In the genomic region with DNA sequence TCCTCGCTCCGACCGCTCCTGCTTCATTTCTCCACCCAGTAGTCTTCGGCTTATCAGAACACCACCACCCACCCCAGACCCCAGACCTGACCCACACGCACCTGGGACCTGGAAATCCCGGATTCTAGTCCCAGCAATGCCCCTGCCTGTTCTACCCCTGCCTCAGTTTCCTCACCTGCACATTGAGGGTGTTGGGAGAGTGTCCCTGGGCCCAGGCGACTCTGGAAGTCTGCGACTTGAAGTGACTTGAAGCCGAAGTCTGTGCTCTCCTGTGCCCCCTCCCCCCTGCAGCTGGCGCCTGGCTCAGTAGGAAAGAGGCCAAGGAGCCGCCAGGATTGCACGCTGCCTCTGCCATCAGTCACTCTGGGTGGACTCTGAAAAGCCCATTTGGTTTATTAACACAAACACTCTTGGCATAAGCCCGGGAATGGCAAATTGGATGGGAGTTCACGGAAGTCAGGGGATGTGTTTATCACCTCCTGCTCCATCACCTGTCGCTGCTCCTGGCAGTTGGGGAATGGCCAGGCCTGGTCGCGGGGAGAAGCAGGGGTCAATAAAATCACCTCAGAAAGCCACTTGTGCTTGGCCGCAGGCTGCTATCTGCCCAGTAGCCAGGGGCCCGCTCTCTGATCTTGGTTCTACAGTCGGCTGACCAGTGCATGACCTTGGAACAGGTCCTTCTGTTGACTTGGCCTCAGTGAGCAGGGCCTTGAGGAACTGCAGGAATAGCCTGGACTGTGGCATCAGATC, we compare ENCODE assay signal across 16 cellular contexts.
"Had no signal": no experiment of that assay in that cellular context is flagged by ENCODE, and none has a peak within 500 bp of the region (broad histone marks: within the 10 kb centered on the region; RNA-seq: fewer than 3 reads in every experiment).

No MANE protein-coding gene starts in this region.

- ATAC-seq: activated T-cell treated with anti-CD3 and anti-CD28 coated beads, Interleukin-2, amount 50 U/mL, for 4 hours; body of pancreas; mucosa of descending colon; naive thymus-derived CD8-positive, alpha-beta T cell; stimulated activated memory B cell treated with anti-CD40 and anti-IgM and Interleukin-4, amounts not matched to agents 10 μg/mL and 1 μg/mL and 100 μg/mL, for 72 hours; WTC11 had no signal

- DNase-seq: activated CD4-positive, alpha-beta memory T cell treated with anti-CD3 and anti-CD28 coated beads, Interleukin-2, amount 10 ng/mL, durations not matched to agents 7 days and 5 days; activated CD4-positive, alpha-beta T cell treated with anti-CD3 and anti-CD28 coated beads for 4 hours; activated gamma-delta T cell treated with Interleukin-2 at 50 U/mL for 16 hours; activated naive CD8-positive, alpha-beta T cell treated with anti-CD3 and anti-CD28 coated beads for 36 hours; activated T-cell treated with anti-CD3 and anti-CD28 coated beads, Interleukin-2, amount 50 U/mL, for 4 hours; amygdala; effector CD4-positive, alpha-beta T cell; esophagus squamous epithelium; left ventricle myocardium inferior; mucosa of descending colon; naive thymus-derived CD8-positive, alpha-beta T cell; retina; stimulated activated CD4-positive, alpha-beta T cell treated with anti-CD3 and anti-CD28 coated beads, Interleukin-2, amount 100 ng/mL, for 48 hours had no signal
